25 cellular contexts compared by ENCODE assay signal in the genomic region with DNA sequence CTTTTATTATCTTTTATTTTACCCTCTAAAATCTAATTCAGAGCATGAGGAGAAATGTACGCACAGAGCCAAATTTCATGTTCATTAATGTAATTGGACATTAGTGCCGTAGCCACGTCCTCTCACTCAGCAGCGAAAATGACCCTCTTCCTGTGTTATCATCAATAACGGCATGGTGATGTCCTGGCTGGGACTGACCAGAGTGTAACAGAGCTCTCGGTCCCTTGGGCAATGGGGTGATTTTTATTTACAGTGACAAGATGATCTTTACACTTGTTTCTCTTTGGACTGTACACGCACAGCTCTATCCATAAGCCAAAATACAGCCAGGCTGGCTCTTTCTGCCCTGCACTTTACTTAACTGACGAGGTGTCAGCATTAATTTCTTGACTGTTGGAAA.
"Had no signal": no experiment of that assay in that cellular context is flagged by ENCODE, and none has a peak within 500 bp of the region (broad histone marks: within the 10 kb centered on the region; RNA-seq: fewer than 3 reads in every experiment).

No MANE protein-coding gene starts in this region.

- H3K36me3 Mint-ChIP-seq: memory B cell; naive thymus-derived CD4-positive, alpha-beta T cell; stimulated activated effector memory CD8-positive, alpha-beta T cell treated with anti-CD3 and anti-CD28 coated beads, Interleukin-12 subunit alpha, Interleukin-12 subunit beta, amount 100 ng/mL, for 72 hours had no signal

- H3K27me3 Mint-ChIP-seq: dendritic cell treated with granulocyte-macrophage colony-stimulating factor and Interleukin-4, amounts not matched to agents 40 ng/mL and 50 ng/mL, for 4 days; memory B cell; naive thymus-derived CD4-positive, alpha-beta T cell had no signal

- H3K4me3 Mint-ChIP-seq: dendritic cell treated with granulocyte-macrophage colony-stimulating factor and Interleukin-4, amounts not matched to agents 40 ng/mL and 50 ng/mL, for 4 days; immature natural killer cell; memory B cell; naive thymus-derived CD4-positive, alpha-beta T cell; nephron; stimulated activated effector memory CD8-positive, alpha-beta T cell treated with anti-CD3 and anti-CD28 coated beads, Interleukin-12 subunit alpha, Interleukin-12 subunit beta, amount 100 ng/mL, for 72 hours had no signal

- H3K9me3 Mint-ChIP-seq: dendritic cell treated with granulocyte-macrophage colony-stimulating factor and Interleukin-4, amounts not matched to agents 40 ng/mL and 50 ng/mL, for 4 days; nephron had no signal

- ATAC-seq: foreskin keratinocyte; left colon; left ventricle myocardium superior; naive thymus-derived CD4-positive, alpha-beta T cell; sciatic nerve; stimulated activated effector memory CD8-positive, alpha-beta T cell treated with anti-CD3 and anti-CD28 coated beads, Interleukin-12 subunit alpha, Interleukin-12 subunit beta, amount 100 ng/mL, for 72 hours had no signal

- H3K27ac Mint-ChIP-seq: dendritic cell treated with granulocyte-macrophage colony-stimulating factor and Interleukin-4, amounts not matched to agents 40 ng/mL and 50 ng/mL, for 4 days; immature natural killer cell; memory B cell; naive thymus-derived CD4-positive, alpha-beta T cell; nephron; stimulated activated effector memory CD8-positive, alpha-beta T cell treated with anti-CD3 and anti-CD28 coated beads, Interleukin-12 subunit alpha, Interleukin-12 subunit beta, amount 100 ng/mL, for 72 hours had no signal

- DNase-seq: caudate nucleus; effector memory CD4-positive, alpha-beta T cell; foreskin keratinocyte; hypothalamus; immature natural killer cell; islet precursor cell; kidney glomerular epithelial cell; left colon; left ventricle myocardium superior; naive thymus-derived CD4-positive, alpha-beta T cell; nucleus accumbens; ovary; posterior cingulate gyrus; stimulated activated CD4-positive, alpha-beta T cell treated with anti-CD3 and anti-CD28 coated beads, Interleukin-12 subunit alpha, Interleukin-12 subunit beta, amount 100 ng/mL, for 4 hours; stimulated activated CD4-positive, alpha-beta T cell treated with anti-CD3 and anti-CD28 coated beads, Interleukin-2, amount 100 ng/mL, for 24 hours; stimulated activated CD4-positive, alpha-beta T cell treated with anti-CD3 and anti-CD28 coated beads, Interleukin-4, amount 100 ng/mL, for 24 hours; stimulated activated naive CD4-positive, alpha-beta T cell treated with Interleukin-2 at 50 U/mL for 16 hours; stomach; thyroid gland; upper lobe of left lung had no signal

- H3K4me1 Mint-ChIP-seq: immature natural killer cell; memory B cell; naive thymus-derived CD4-positive, alpha-beta T cell; nephron; stimulated activated effector memory CD8-positive, alpha-beta T cell treated with anti-CD3 and anti-CD28 coated beads, Interleukin-12 subunit alpha, Interleukin-12 subunit beta, amount 100 ng/mL, for 72 hours had no signal
